Comparison of ENCODE assay signal across 1 cellular context in the genomic region with DNA sequence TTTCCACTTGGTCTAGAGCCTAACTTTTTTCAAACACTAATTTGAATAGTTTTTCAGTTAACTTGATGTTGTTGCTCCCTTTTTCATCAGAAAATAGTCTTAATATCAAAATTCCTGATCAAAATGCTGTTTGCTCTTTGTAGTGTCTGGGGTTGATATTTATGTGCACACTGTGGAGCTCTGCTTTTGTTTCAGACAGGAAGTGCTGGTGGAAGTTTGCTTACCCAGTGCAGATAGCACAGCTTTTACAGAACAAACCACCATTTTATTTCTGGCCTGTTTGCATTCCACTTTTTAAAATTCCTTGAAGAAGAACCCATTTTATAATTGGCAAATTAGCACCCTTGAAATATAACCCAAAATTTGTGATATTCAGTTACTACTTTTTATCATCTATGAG.
TF ChIP-seq lines count a peak whose summit lies in the region.

No MANE protein-coding gene starts in this region.

TF ChIP-seq in liver, 16 proteins besides CTCF, POLR2A, EP300 and RAD21:
- TF ChIP-seq YY1 (IDR thresholded peaks at IDR 0.05) (peak; percentile 35), JUND (IDR thresholded peaks at IDR 0.05) (no peak)
- TF ChIP-seq, protein P1, sequence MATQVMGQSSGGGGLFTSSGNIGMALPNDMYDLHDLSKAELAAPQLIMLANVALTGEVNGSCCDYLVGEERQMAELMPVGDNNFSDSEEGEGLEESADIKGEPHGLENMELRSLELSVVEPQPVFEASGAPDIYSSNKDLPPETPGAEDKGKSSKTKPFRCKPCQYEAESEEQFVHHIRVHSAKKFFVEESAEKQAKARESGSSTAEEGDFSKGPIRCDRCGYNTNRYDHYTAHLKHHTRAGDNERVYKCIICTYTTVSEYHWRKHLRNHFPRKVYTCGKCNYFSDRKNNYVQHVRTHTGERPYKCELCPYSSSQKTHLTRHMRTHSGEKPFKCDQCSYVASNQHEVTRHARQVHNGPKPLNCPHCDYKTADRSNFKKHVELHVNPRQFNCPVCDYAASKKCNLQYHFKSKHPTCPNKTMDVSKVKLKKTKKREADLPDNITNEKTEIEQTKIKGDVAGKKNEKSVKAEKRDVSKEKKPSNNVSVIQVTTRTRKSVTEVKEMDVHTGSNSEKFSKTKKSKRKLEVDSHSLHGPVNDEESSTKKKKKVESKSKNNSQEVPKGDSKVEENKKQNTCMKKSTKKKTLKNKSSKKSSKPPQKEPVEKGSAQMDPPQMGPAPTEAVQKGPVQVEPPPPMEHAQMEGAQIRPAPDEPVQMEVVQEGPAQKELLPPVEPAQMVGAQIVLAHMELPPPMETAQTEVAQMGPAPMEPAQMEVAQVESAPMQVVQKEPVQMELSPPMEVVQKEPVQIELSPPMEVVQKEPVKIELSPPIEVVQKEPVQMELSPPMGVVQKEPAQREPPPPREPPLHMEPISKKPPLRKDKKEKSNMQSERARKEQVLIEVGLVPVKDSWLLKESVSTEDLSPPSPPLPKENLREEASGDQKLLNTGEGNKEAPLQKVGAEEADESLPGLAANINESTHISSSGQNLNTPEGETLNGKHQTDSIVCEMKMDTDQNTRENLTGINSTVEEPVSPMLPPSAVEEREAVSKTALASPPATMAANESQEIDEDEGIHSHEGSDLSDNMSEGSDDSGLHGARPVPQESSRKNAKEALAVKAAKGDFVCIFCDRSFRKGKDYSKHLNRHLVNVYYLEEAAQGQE (IDR thresholded peaks at IDR 0.05), result no peak
